8 cellular contexts compared by ENCODE assay signal in genomic region chr10:22003964-22004281, GRCh38. TPM values are rescaled to one million over a fixed set of nuclear protein-coding genes. Genes with fewer than 3 reads are reported as not detected.
DNase-seq lines count a peak whose midpoint lies in the region; ATAC-seq and TF ChIP-seq lines count a peak whose summit lies in the region.

No MANE protein-coding gene starts in this region.

- H3K27me3 Mint-ChIP-seq in activated CD4-positive, alpha-beta T cell treated with anti-CD3 and anti-CD28 coated beads, Interleukin-2, amount 10 ng/mL, durations not matched to agents 7 days and 5 days = peaks cover 11% of the 10 kb centered on the region

- peaks cover 2% of the 10 kb centered on the region for H3K9me3 Mint-ChIP-seq in activated CD4-positive, alpha-beta T cell treated with anti-CD3 and anti-CD28 coated beads, Interleukin-2, amount 10 ng/mL, durations not matched to agents 7 days and 5 days

- POLR2A ChIA-PET in activated CD4-positive, alpha-beta T cell treated with anti-CD3 and anti-CD28 coated beads, Interleukin-2, amount 10 ng/mL, durations not matched to agents 7 days and 5 days (lab: Charles Lee) = interaction anchor here (0.6 to 1.3 kb wide), 2 partner anchors 432 to 477 kb away, joined by 4 to 5 read pairs; no protein-coding TSS in a partner anchor

- H3K36me3 ChIP-seq in iPS-20b (ENCODE audit: insufficient read depth, low read depth, low read length) (no peaks in the 10 kb centered on the region), thymus (ENCODE audit: control insufficient read depth, insufficient read depth) (no peaks in the 10 kb centered on the region)

- H3K27me3 ChIP-seq in iPS-20b (ENCODE audit: insufficient read depth, low read length) (peaks cover 18% of the 10 kb centered on the region), thymus (ENCODE audit: control insufficient read depth, insufficient read depth) (no peaks in the 10 kb centered on the region)

- H3K4me1 Mint-ChIP-seq in activated CD4-positive, alpha-beta T cell treated with anti-CD3 and anti-CD28 coated beads, Interleukin-2, amount 10 ng/mL, durations not matched to agents 7 days and 5 days = peaks cover 38% of the 10 kb centered on the region

- peaks cover 8% of the 10 kb centered on the region for H3K36me3 Mint-ChIP-seq in activated CD4-positive, alpha-beta T cell treated with anti-CD3 and anti-CD28 coated beads, Interleukin-2, amount 10 ng/mL, durations not matched to agents 7 days and 5 days (ENCODE audit: low read depth)

- peak overlapping the region; percentile 79 for H3K27ac ChIP-seq in VCaP
- no peak overlapping the region for H3K27ac ChIP-seq in iPS-20b (ENCODE audit: low read length)
- H3K27ac ChIP-seq in thymus (ENCODE audit: low read depth) = no peak overlapping the region

- H3K27ac Mint-ChIP-seq in activated CD4-positive, alpha-beta T cell treated with anti-CD3 and anti-CD28 coated beads, Interleukin-2, amount 10 ng/mL, durations not matched to agents 7 days and 5 days = peak overlapping the region; percentile 83

- no peak for DNase-seq in activated CD4-positive, alpha-beta T cell treated with anti-CD3 and anti-CD28 coated beads, Interleukin-2, amount 10 ng/mL, durations not matched to agents 7 days and 5 days
- no peak for DNase-seq in activated CD4-positive, alpha-beta T cell treated with anti-CD3 and anti-CD28 coated beads for 48 hours
- no peak for DNase-seq in stimulated activated naive CD4-positive, alpha-beta T cell (lab: John Stamatoyannopoulos, UW)
- no peak for DNase-seq in NCI-H69 (lab: John Stamatoyannopoulos, UW)

- TF ChIP-seq CTCF in VCaP (conservative IDR thresholded peaks at IDR 0.05) = no peak

- H3K9ac ChIP-seq in iPS-20b (ENCODE audit: low read depth, low read length) = peak overlapping the region; percentile 67; the same call in 1 of the 2 replicates

- H3K4me1 ChIP-seq in iPS-20b (ENCODE audit: insufficient read depth, low read length) (peaks cover 9% of the 10 kb centered on the region; the same call in 1 of the 2 replicates), thymus (ENCODE audit: control insufficient read depth, insufficient read depth, low read length) (peaks cover 11% of the 10 kb centered on the region)

- under 1% methylated on average over 2 of the region's 2 CpGs for WGBS in thymus

- H3K4me3 Mint-ChIP-seq in activated CD4-positive, alpha-beta T cell treated with anti-CD3 and anti-CD28 coated beads, Interleukin-2, amount 10 ng/mL, durations not matched to agents 7 days and 5 days = peak overlapping the region; percentile 85

- H3K9me3 ChIP-seq in iPS-20b (ENCODE audit: insufficient read depth, low read depth, low read length) (no peaks in the 10 kb centered on the region), thymus (ENCODE audit: control insufficient read depth) (no peaks in the 10 kb centered on the region)

- ATAC-seq in GM21786 (IDR thresholded peaks at IDR 0.05; ENCODE audit: unreplicated experiment) = no peak

- CTCF ChIA-PET in activated CD4-positive, alpha-beta T cell treated with anti-CD3 and anti-CD28 coated beads, Interleukin-2, amount 10 ng/mL, durations not matched to agents 7 days and 5 days (lab: Charles Lee) = interaction anchor here (0.6 to 1.8 kb wide), 6 partner anchors 10 to 508 kb away, joined by 3 to 8 read pairs (median 3); no protein-coding TSS in a partner anchor

- peak overlapping the region; percentile 73 for H3K4me3 ChIP-seq in iPS-20b (ENCODE audit: low read length)
- H3K4me3 ChIP-seq in thymus (ENCODE audit: low read length) = peak overlapping the region; percentile 71

RNA-seq across cellular contexts. Expression of gene DNAJC1, which starts 0.4 kb away (rescaled TPM):
- total RNA-seq in activated CD4-positive, alpha-beta T cell treated with anti-CD3 and anti-CD28 coated beads, Interleukin-2, amount 10 ng/mL, durations not matched to agents 7 days and 5 days = 10 to 100 TPM; 24.4 to 28.6 TPM
- polyA plus RNA-seq in thymus = 19.9 TPM
